Comparison of ENCODE assay signal across 8 cellular contexts in genomic region chr4:77818077-77818666, GRCh38. TPM values are rescaled to one million over a fixed set of nuclear protein-coding genes. Genes with fewer than 3 reads are reported as not detected.
DNase-seq lines count a peak whose midpoint lies in the region; ATAC-seq, FAIRE-seq and TF ChIP-seq lines count a peak whose summit lies in the region.

No MANE protein-coding gene starts in this region.

- peak; percentile 50 to 64 for TF ChIP-seq RAD21 in liver (IDR thresholded peaks at IDR 0.05)

- H3K27ac ChIP-seq in ectodermal cell (ENCODE audit: insufficient read depth, low read depth, low read length, poor library complexity, severe bottlenecking), result peak overlapping the region; percentile 3
- peak overlapping the region; percentile 94 to 100 for H3K27ac ChIP-seq in liver (ENCODE audit: low read depth in 1 of 2, low read length in 2 of 2)

- H3K27me3 ChIP-seq in ectodermal cell (ENCODE audit: control insufficient read depth, insufficient read depth, low read length, poor library complexity, severe bottlenecking) (peaks cover 26% of the 10 kb centered on the region), liver (ENCODE audit: control insufficient read depth in 4 of 4, insufficient read depth in 4 of 4, low read length in 3 of 4) (no peaks in the 10 kb centered on the region)

- H3K4me1 ChIP-seq in ectodermal cell (ENCODE audit: control insufficient read depth, insufficient read depth, low read length) (peaks cover 5% of the 10 kb centered on the region), liver (ENCODE audit: control insufficient read depth in 4 of 4, insufficient read depth in 4 of 4, low read length in 3 of 4) (peaks cover 2 to 46% (median 32%) of the 10 kb centered on the region in 4 donors)

- intact Hi-C loops in activated CD4-positive, alpha-beta T cell treated with anti-CD3 and anti-CD28 coated beads, Interleukin-2, amount 10 ng/mL, durations not matched to agents 24 days and 14 days (cut with micrococcal nuclease), result loop anchor here (2.0 to 5.0 kb wide), 2 partner anchors 83 to 239 kb away; partner anchors contain the start of gene FRAS1

- H3K27ac Mint-ChIP-seq in activated CD4-positive, alpha-beta T cell treated with anti-CD3 and anti-CD28 coated beads, Interleukin-2, amount 10 ng/mL, durations not matched to agents 24 days and 14 days, result peak overlapping the region; percentile 97

- TF ChIP-seq POLR2A in GM12892 (IDR thresholded peaks at IDR 0.05; ENCODE audit: low read depth, low read length), result no peak

- DNase-seq in GM12892 (ENCODE audit: insufficient read length), result peak; percentile 11
- DNase-seq in NCI-H524 treated with DMSO at 0.1 percent for 48 hours (lab: John Stamatoyannopoulos, UW), result peak; percentile 33
- peak; percentile 86 for DNase-seq in activated CD4-positive, alpha-beta T cell treated with anti-CD3 and anti-CD28 coated beads, Interleukin-2, amount 10 ng/mL, durations not matched to agents 24 days and 14 days
- DNase-seq in stimulated activated CD8-positive, alpha-beta memory T cell treated with anti-CD3 and anti-CD28 coated beads, Interleukin-15, amount 100 ng/mL, for 48 hours (ENCODE audit: low read depth in 2 of 2), result peak; percentile 21 to 25

- H3K4me3 ChIP-seq in ectodermal cell (ENCODE audit: insufficient read depth, low read depth, low read length) (peak overlapping the region; percentile 71), liver (ENCODE audit: low read depth in 1 of 3, low read length in 3 of 3) (peak overlapping the region; percentile 79 to 98 (median 83))

- no peaks in the 10 kb centered on the region for H3K9me3 ChIP-seq in ectodermal cell (ENCODE audit: control insufficient read depth, low read length)
- H3K9me3 ChIP-seq in liver (ENCODE audit: control insufficient read depth in 4 of 4, low read length in 3 of 4), result no peaks in the 10 kb centered on the region

- H3K27me3 Mint-ChIP-seq in activated CD4-positive, alpha-beta T cell treated with anti-CD3 and anti-CD28 coated beads, Interleukin-2, amount 10 ng/mL, durations not matched to agents 24 days and 14 days, result peaks cover 1% of the 10 kb centered on the region

- peak overlapping the region; percentile 82 for H3K4me3 Mint-ChIP-seq in activated CD4-positive, alpha-beta T cell treated with anti-CD3 and anti-CD28 coated beads, Interleukin-2, amount 10 ng/mL, durations not matched to agents 24 days and 14 days

- peaks cover 40% of the 10 kb centered on the region for H3K36me3 Mint-ChIP-seq in activated CD4-positive, alpha-beta T cell treated with anti-CD3 and anti-CD28 coated beads, Interleukin-2, amount 10 ng/mL, durations not matched to agents 24 days and 14 days (ENCODE audit: low read depth)

- peak; percentile 62 for FAIRE-seq in A204.1 (lab: Jason Lieb, UNC)
- FAIRE-seq in GM12892 (lab: Jason Lieb, UNC), result peak; percentile 91

- TF ChIP-seq CTCF in liver (IDR thresholded peaks at IDR 0.05; ENCODE audit: low read depth, low read length, missing input control), result peak; percentile 46

- H3K36me3 ChIP-seq in ectodermal cell (ENCODE audit: control insufficient read depth, insufficient read depth, low read length) (no peaks in the 10 kb centered on the region), liver (ENCODE audit: control insufficient read depth in 4 of 4, insufficient read depth in 3 of 4, low read depth in 1 of 4, low read length in 3 of 4) (no peaks in the 10 kb centered on the region)

- ATAC-seq in HG03442 (IDR thresholded peaks at IDR 0.05; ENCODE audit: unreplicated experiment), result peak; percentile 21

- no peaks in the 10 kb centered on the region for H3K9me3 Mint-ChIP-seq in activated CD4-positive, alpha-beta T cell treated with anti-CD3 and anti-CD28 coated beads, Interleukin-2, amount 10 ng/mL, durations not matched to agents 24 days and 14 days

- H3K4me1 Mint-ChIP-seq in activated CD4-positive, alpha-beta T cell treated with anti-CD3 and anti-CD28 coated beads, Interleukin-2, amount 10 ng/mL, durations not matched to agents 24 days and 14 days, result peaks cover 48% of the 10 kb centered on the region

- H3K9ac ChIP-seq in liver (ENCODE audit: low read depth in 1 of 2, low read length in 2 of 2), result peak overlapping the region; percentile 64 to 94

- WGBS in ectodermal cell, 2 experiments, result 1% methylated on average over 19 of the region's 19 CpGs
- under 1% methylated on average over 19 of the region's 19 CpGs for WGBS in liver

TF ChIP-seq in liver, 16 proteins besides CTCF, POLR2A, EP300 and RAD21:
- peak in 1 of 2 donors; percentile 5 for TF ChIP-seq RXRA (IDR thresholded peaks at IDR 0.05)
- TF ChIP-seq, protein P1, sequence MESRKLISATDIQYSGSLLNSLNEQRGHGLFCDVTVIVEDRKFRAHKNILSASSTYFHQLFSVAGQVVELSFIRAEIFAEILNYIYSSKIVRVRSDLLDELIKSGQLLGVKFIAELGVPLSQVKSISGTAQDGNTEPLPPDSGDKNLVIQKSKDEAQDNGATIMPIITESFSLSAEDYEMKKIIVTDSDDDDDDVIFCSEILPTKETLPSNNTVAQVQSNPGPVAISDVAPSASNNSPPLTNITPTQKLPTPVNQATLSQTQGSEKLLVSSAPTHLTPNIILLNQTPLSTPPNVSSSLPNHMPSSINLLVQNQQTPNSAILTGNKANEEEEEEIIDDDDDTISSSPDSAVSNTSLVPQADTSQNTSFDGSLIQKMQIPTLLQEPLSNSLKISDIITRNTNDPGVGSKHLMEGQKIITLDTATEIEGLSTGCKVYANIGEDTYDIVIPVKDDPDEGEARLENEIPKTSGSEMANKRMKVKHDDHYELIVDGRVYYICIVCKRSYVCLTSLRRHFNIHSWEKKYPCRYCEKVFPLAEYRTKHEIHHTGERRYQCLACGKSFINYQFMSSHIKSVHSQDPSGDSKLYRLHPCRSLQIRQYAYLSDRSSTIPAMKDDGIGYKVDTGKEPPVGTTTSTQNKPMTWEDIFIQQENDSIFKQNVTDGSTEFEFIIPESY (IDR thresholded peaks at IDR 0.05), result no peak
- no peak for TF ChIP-seq HNF4A (conservative IDR thresholded peaks at IDR 0.05)
- TF ChIP-seq HNF4G (IDR thresholded peaks at IDR 0.05), result no peak
- no peak for TF ChIP-seq NR2F2 (IDR thresholded peaks at IDR 0.05)
- no peak for TF ChIP-seq JUND (IDR thresholded peaks at IDR 0.05)
- no peak for TF ChIP-seq ATF3 (IDR thresholded peaks at IDR 0.05)
- no peak for TF ChIP-seq MAX (IDR thresholded peaks at IDR 0.05)
- no peak for TF ChIP-seq REST (IDR thresholded peaks at IDR 0.05)
- peak; percentile 64 for TF ChIP-seq TAF1 (conservative IDR thresholded peaks at IDR 0.05)
- TF ChIP-seq GABPA (IDR thresholded peaks at IDR 0.05 in 1 of 2, conservative IDR thresholded peaks at IDR 0.05 in 1 of 2), result peak in 1 of 2 donors; percentile 12
- TF ChIP-seq SP1 (IDR thresholded peaks at IDR 0.05), result no peak
- TF ChIP-seq FOXA2 (IDR thresholded peaks at IDR 0.05), result no peak
- no peak for TF ChIP-seq YY1 (IDR thresholded peaks at IDR 0.05)
- no peak for TF ChIP-seq EGR1 (IDR thresholded peaks at IDR 0.05; ENCODE audit: low read depth in 2 of 2)
- TF ChIP-seq FOXA1 (IDR thresholded peaks at IDR 0.05), result no peak
TF ChIP-seq in liver: peak in this region for 3.

RNA-seq across cellular contexts. Expression of gene CNOT6L, which starts 1.0 kb away (rescaled TPM):
- 5.6 TPM for polyA plus RNA-seq in GM12892 (2012; ENCODE audit: missing spikeins)
- 105 and 108 TPM in 2 replicates for total RNA-seq in activated CD4-positive, alpha-beta T cell treated with anti-CD3 and anti-CD28 coated beads, Interleukin-2, amount 10 ng/mL, durations not matched to agents 24 days and 14 days
- polyA plus RNA-seq in ectodermal cell (2013, experiment 1 of 4), result 4.4 TPM
- 3.4 TPM for polyA plus RNA-seq in ectodermal cell (2013, experiment 2 of 4)
- polyA plus RNA-seq in ectodermal cell (2013, experiment 3 of 4), result 4.2 TPM
- 4.1 TPM for polyA plus RNA-seq in ectodermal cell (2013, experiment 4 of 4)
- total RNA-seq in liver, result 10 to 100 TPM; 14.8 to 17.7 TPM
- 1 to 10 TPM; 4.4 to 6.2 TPM for polyA plus RNA-seq in liver

RNA-seq across cellular contexts. Expression of gene MRPL1, which starts 44.5 kb away (rescaled TPM):
- polyA plus RNA-seq in GM12892 (2012; ENCODE audit: missing spikeins), result 29.5 TPM
- total RNA-seq in activated CD4-positive, alpha-beta T cell treated with anti-CD3 and anti-CD28 coated beads, Interleukin-2, amount 10 ng/mL, durations not matched to agents 24 days and 14 days, result 65.0 and 72.7 TPM in 2 replicates
- polyA plus RNA-seq in ectodermal cell (2013, experiment 1 of 4), result 31.2 TPM
- polyA plus RNA-seq in ectodermal cell (2013, experiment 2 of 4), result 44.5 TPM
- 31.9 TPM for polyA plus RNA-seq in ectodermal cell (2013, experiment 3 of 4)
- 31.9 TPM for polyA plus RNA-seq in ectodermal cell (2013, experiment 4 of 4)
- total RNA-seq in liver, result 10 to 100 TPM; 10.5 to 16.6 TPM
- polyA plus RNA-seq in liver, result 10 to 100 TPM; 15.7 to 20.6 TPM

Comparison
In these comparisons a context has a peak if more than half of its experiments do, and no peak if none do; other contexts are left out.
1. Peak in every context shown above with its lines: DNase-seq, ATAC-seq, H3K4me3 ChIP-seq and H3K27ac ChIP-seq.
2. DNase-seq: peak in every context shown above with its lines; median percentile 86 in activated CD4-positive, alpha-beta T cell treated with anti-CD3 and anti-CD28 coated beads, Interleukin-2, amount 10 ng/mL, durations not matched to agents 24 days and 14 days; 33 in NCI-H524 treated with DMSO at 0.1 percent for 48 hours; 23 in stimulated activated CD8-positive, alpha-beta memory T cell treated with anti-CD3 and anti-CD28 coated beads, Interleukin-15, amount 100 ng/mL, for 48 hours; 11 in GM12892.